In the genomic region with DNA sequence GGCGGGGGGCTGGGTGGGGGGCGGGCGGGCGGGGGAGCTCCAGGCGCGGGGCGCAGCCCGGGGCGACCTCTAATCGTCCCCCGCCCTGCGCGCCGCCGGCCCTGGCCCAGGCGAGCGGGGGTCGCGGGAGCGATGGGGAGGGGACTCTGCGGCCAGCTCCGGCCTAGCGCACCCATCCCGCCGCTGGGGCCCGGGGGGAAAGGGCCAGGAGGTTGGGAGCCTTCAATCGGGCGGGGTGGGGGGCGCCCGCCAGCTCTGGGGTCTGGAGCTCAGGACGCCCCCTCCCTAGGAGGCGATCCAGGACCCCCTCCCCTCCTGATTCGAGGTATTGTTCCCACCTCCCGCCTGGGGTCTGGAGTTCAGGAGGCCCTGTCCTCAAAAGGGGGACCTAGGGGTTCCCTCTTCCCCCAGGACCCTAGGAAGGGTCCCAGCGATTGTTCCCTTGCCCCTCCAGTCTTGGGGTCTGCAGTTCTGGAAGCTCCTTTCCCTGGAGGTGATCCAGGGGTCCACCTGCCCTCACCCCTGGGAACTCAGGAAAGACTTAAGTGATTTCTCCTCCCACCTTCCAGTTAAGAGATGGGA, we compare ENCODE assay signal across 8 cellular contexts. TPM values are rescaled to one million over a fixed set of nuclear protein-coding genes. Genes with fewer than 3 reads are reported as not detected.
DNase-seq lines count a peak whose midpoint lies in the region; ATAC-seq, FAIRE-seq and TF ChIP-seq lines count a peak whose summit lies in the region.

No MANE protein-coding gene starts in this region.

- peaks cover 1% of the 10 kb centered on the region; the same call in 1 of the 2 replicates for H3K27me3 Mint-ChIP-seq in HFFc6 (ENCODE audit: insufficient read depth)
- H3K27me3 Mint-ChIP-seq in central memory CD8-positive, alpha-beta T cell = peaks cover 24% of the 10 kb centered on the region

- no peak for FAIRE-seq in A549 (lab: Jason Lieb, UNC)

- in situ Hi-C loops in GM13976 (cut with MboI; ENCODE audit: low sequenced_read_pairs, unreplicated experiment) = no loop called here

- H3K36me3 Mint-ChIP-seq in HFFc6 (ENCODE audit: low read depth) = peaks cover 5% of the 10 kb centered on the region; the same call in 1 of the 2 replicates
- peaks cover 6% of the 10 kb centered on the region for H3K36me3 Mint-ChIP-seq in central memory CD8-positive, alpha-beta T cell (ENCODE audit: insufficient read depth)

- no peaks in the 10 kb centered on the region for H3K36me3 ChIP-seq in muscle layer of colon (ENCODE audit: insufficient read depth, low read length)

- H3K27ac ChIP-seq in A549 (peak overlapping the region; percentile 78 to 99), muscle layer of colon (ENCODE audit: low read depth, low read length) (peak overlapping the region; percentile 90)

- H3K4me3 ChIP-seq in A549 = peak overlapping the region; percentile 67
- H3K4me3 ChIP-seq in muscle layer of colon (ENCODE audit: low read depth in 1 of 2, low read length in 2 of 2) = peak overlapping the region; percentile 80 to 91

- H3K9ac ChIP-seq in muscle layer of colon (ENCODE audit: low read length) = peak overlapping the region; percentile 91

- H3K9me3 ChIP-seq in A549 (no peaks in the 10 kb centered on the region), muscle layer of colon (ENCODE audit: low read length) (no peaks in the 10 kb centered on the region)

- peak overlapping the region; percentile 81 for H3K27ac Mint-ChIP-seq in HFFc6
- H3K27ac Mint-ChIP-seq in central memory CD8-positive, alpha-beta T cell (ENCODE audit: low read depth) = no peak overlapping the region

- CTCF ChIA-PET in A549 (lab: Yijun Ruan, JAX) = interaction anchor here (0.8 kb wide), 1 partner anchor 164 kb away, joined by 3 read pairs; a partner anchor contains a TSS

- H3K4me1 ChIP-seq in A549 (peaks cover 7% of the 10 kb centered on the region), muscle layer of colon (ENCODE audit: insufficient read depth, low read length) (peaks cover 26% of the 10 kb centered on the region)

- no peak for TF ChIP-seq CTCF in A549 (IDR thresholded peaks at IDR 0.05)
- TF ChIP-seq CTCF in HFFc6 (IDR thresholded peaks at IDR 0.05) = no peak
- TF ChIP-seq CTCF in GM13976 (IDR thresholded peaks at IDR 0.05; ENCODE audit: borderline replicate concordance, control extremely low read depth, extremely low read depth, insufficient read depth, missing control alignments) = no peak

- no peaks in the 10 kb centered on the region for H3K27me3 ChIP-seq in muscle layer of colon (ENCODE audit: control insufficient read depth in 1 of 2, insufficient read depth in 2 of 2, low read length in 2 of 2)

- TF ChIP-seq POLR2A in A549 (IDR thresholded peaks at IDR 0.05; ENCODE audit: low read length) = no peak

- POLR2A ChIA-PET in A549 (lab: Yijun Ruan, JAX) = no interaction called here

- no peak for TF ChIP-seq RAD21 in A549 (conservative IDR thresholded peaks at IDR 0.05 in 1 of 2, IDR thresholded peaks at IDR 0.05 in 1 of 2)

- no peak for TF ChIP-seq EP300 in A549 (IDR thresholded peaks at IDR 0.05)

- peak overlapping the region; percentile 90 for H3K4me3 Mint-ChIP-seq in HFFc6
- peak overlapping the region; percentile 56 for H3K4me3 Mint-ChIP-seq in central memory CD8-positive, alpha-beta T cell

- ATAC-seq in A549 = no peak
- no peak for ATAC-seq in central memory CD8-positive, alpha-beta T cell (replicated peaks; ENCODE audit: extremely low read depth, poor library complexity, severe bottlenecking)
- ATAC-seq in HG03135 (IDR thresholded peaks at IDR 0.05; ENCODE audit: unreplicated experiment) = no peak
- ATAC-seq in GM18870 (IDR thresholded peaks at IDR 0.05; ENCODE audit: unreplicated experiment) = no peak

- peak overlapping the region; percentile 82 for H3K4me2 ChIP-seq in A549

- H3K4me1 Mint-ChIP-seq in HFFc6 (ENCODE audit: low read depth) = peaks cover 41% of the 10 kb centered on the region
- peaks cover 22% of the 10 kb centered on the region for H3K4me1 Mint-ChIP-seq in central memory CD8-positive, alpha-beta T cell

- 56% methylated on average over 3 of the region's 35 CpGs for WGBS in A549 (ENCODE audit: missing lambda C conversion rate)

- DNase-seq in A549 (ENCODE audit: low read depth in 1 of 2, low spot score in 1 of 2) (no peak), HFFc6 (no peak), GM13976 (ENCODE audit: low spot score) (no peak)
- no peak for DNase-seq in central memory CD8-positive, alpha-beta T cell (ENCODE audit: low spot score in 2 of 2)
- no peak for DNase-seq in effector CD8-positive, alpha-beta T cell (lab: John Stamatoyannopoulos, UW)

- H3K9me3 Mint-ChIP-seq in HFFc6 = no peaks in the 10 kb centered on the region
- H3K9me3 Mint-ChIP-seq in central memory CD8-positive, alpha-beta T cell = no peaks in the 10 kb centered on the region

TF ChIP-seq in A549, 52 proteins besides CTCF, POLR2A, EP300 and RAD21:
- TF ChIP-seq CHD4 (IDR thresholded peaks at IDR 0.05; ENCODE audit: borderline replicate concordance) (no peak), HOXA7 (CRISPR knock-in tag; IDR thresholded peaks at IDR 0.05) (no peak), NFE2L2 (conservative IDR thresholded peaks at IDR 0.05; ENCODE audit: low read length) (no peak), HOXB5 (CRISPR knock-in tag; IDR thresholded peaks at IDR 0.05) (no peak)

RNA-seq across cellular contexts. Expression of a gene that starts 0.5 kb away (rescaled TPM):
- 9.5 and 9.9 TPM in 2 replicates for polyA plus RNA-seq in A549 (2011; rRNA removed)
- polyA plus RNA-seq in A549 (2012; cell fraction: cytosol; rRNA removed) = 11.7 and 14.4 TPM in 2 replicates
- 13.4 and 14.1 TPM in 2 replicates for polyA plus RNA-seq in A549 (2012; cell fraction: nucleus; rRNA removed)
- polyA plus RNA-seq in A549 (2017; fragmentation: RNase III; extraction: RNeasy Plus Mini Kit Qiagen cat#74134 plus additional on column Dnase treatment) = 10.7 to 15.4 TPM (median 14.0 TPM) in 3 replicates
- 10.7 and 14.3 TPM in 2 replicates for polyA minus RNA-seq in A549 (2011; rRNA and poly(A)+ RNA removed)
- 10 to 100 TPM; 30.0 to 41.1 (median 35.8) TPM for total RNA-seq in HFFc6 (2021; fragmentation: NEBNext Ultra II Directional; extraction: Animal tissue kit (Norgen Biotek cat#: 25700))

RNA-seq across cellular contexts. Expression of a gene that starts 6.1 kb away (rescaled TPM):
- polyA plus RNA-seq in A549 (2011; rRNA removed) (13.1 and 13.5 TPM in 2 replicates), A549 (2017; fragmentation: RNase III; extraction: RNeasy Plus Mini Kit Qiagen cat#74134 plus additional on column Dnase treatment) (8.4 to 13.4 TPM (median 12.6 TPM) in 3 replicates)
- polyA plus RNA-seq in A549 (2012; cell fraction: cytosol; rRNA removed) = 25.7 and 30.5 TPM in 2 replicates
- 51.4 and 70.4 TPM in 2 replicates for polyA plus RNA-seq in A549 (2012; cell fraction: nucleus; rRNA removed)
- polyA minus RNA-seq in A549 (2011; rRNA and poly(A)+ RNA removed) = 14.0 and 21.5 TPM in 2 replicates
- 10 to 100 TPM; 18.2 to 28.7 (median 21.3) TPM for total RNA-seq in HFFc6 (2021; fragmentation: NEBNext Ultra II Directional; extraction: Animal tissue kit (Norgen Biotek cat#: 25700))

RNA-seq across cellular contexts. Expression of a gene that starts 19.1 kb away (rescaled TPM):
- polyA plus RNA-seq in A549 (2011; rRNA removed) = 13.8 and 17.0 TPM in 2 replicates
- polyA plus RNA-seq in A549 (2012; cell fraction: cytosol; rRNA removed) = 34.6 and 42.8 TPM in 2 replicates
- polyA plus RNA-seq in A549 (2012; cell fraction: nucleus; rRNA removed) = 113 and 195 TPM in 2 replicates
- polyA plus RNA-seq in A549 (2017; fragmentation: RNase III; extraction: RNeasy Plus Mini Kit Qiagen cat#74134 plus additional on column Dnase treatment) = 40.8 to 66.1 TPM (median 58.1 TPM) in 3 replicates
- 16.0 and 36.0 TPM in 2 replicates for polyA minus RNA-seq in A549 (2011; rRNA and poly(A)+ RNA removed)
- total RNA-seq in HFFc6 (2021; fragmentation: NEBNext Ultra II Directional; extraction: Animal tissue kit (Norgen Biotek cat#: 25700)) = 100 to 1,000 TPM; 123 to 157 (median 138) TPM

RNA-seq across cellular contexts. Expression of a gene that starts 27.5 kb away (rescaled TPM):
- polyA plus RNA-seq in A549 (2011; rRNA removed) = 1.3 and 1.5 TPM in 2 replicates
- polyA plus RNA-seq in A549 (2012; cell fraction: cytosol; rRNA removed) = 2.1 and 3.5 TPM in 2 replicates
- polyA plus RNA-seq in A549 (2012; cell fraction: nucleus; rRNA removed) = 3.7 and 5.0 TPM in 2 replicates
- polyA plus RNA-seq in A549 (2017; fragmentation: RNase III; extraction: RNeasy Plus Mini Kit Qiagen cat#74134 plus additional on column Dnase treatment) = 1.8 to 2.9 TPM (median 1.9 TPM) in 3 replicates
- 0.62 and 1.5 TPM in 2 replicates for polyA minus RNA-seq in A549 (2011; rRNA and poly(A)+ RNA removed)
- 1 to 10 TPM in 3 of 6 experiments, under 1 TPM in 3; 0.51 to 2.8 (median 1.0) TPM for total RNA-seq in HFFc6 (2021; fragmentation: NEBNext Ultra II Directional; extraction: Animal tissue kit (Norgen Biotek cat#: 25700))
